ENCODE assay signal across 8 cellular contexts in the genomic region with DNA sequence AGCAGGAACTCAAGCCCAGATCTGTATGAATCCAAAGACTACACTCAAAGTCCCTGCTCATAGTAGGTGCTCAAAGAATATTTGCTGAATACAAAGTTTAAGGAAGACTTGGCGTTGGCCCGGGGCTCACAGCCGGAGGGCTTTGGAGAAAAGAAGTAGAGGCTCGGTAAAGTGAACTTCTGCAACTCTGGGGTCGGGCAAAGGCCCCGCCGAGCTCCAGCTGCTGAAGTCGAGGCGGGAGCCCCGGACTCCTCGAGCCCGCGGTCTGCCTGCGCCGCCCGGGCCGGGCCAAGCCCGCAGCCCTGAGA. TPM values are rescaled to one million over a fixed set of nuclear protein-coding genes. Genes with fewer than 3 reads are reported as not detected.
DNase-seq lines count a peak whose midpoint lies in the region; ATAC-seq and TF ChIP-seq lines count a peak whose summit lies in the region.

No MANE protein-coding gene starts in this region.

- H3K9me3 ChIP-seq in HCT116 (ENCODE audit: control insufficient read depth in 1 of 2, insufficient read depth in 1 of 2, low read depth in 1 of 2, low read length in 2 of 2): no peaks in the 10 kb centered on the region
- no peaks in the 10 kb centered on the region for H3K9me3 ChIP-seq in suprapubic skin

- TF ChIP-seq POLR2A in HCT116 (IDR thresholded peaks at IDR 0.05; ENCODE audit: borderline replicate concordance, extremely low read depth, insufficient read depth, insufficient read length) (no peak), suprapubic skin (IDR thresholded peaks at IDR 0.05) (no peak)

- 0% methylated on average over 7 of the region's 18 CpGs for WGBS in suprapubic skin

- H3K79me2 ChIP-seq in HCT116 (ENCODE audit: insufficient read depth, low read length): peaks cover 83% of the 10 kb centered on the region

- POLR2A ChIA-PET in BJ (lab: Charles Lee): no interaction called here
- POLR2A ChIA-PET in HCT116 (lab: Charles Lee): interaction anchor here (1.1 kb wide), 1 partner anchor 37 kb away, joined by 3 read pairs; no protein-coding TSS in a partner anchor

- peaks cover 84% of the 10 kb centered on the region for H3K36me3 Mint-ChIP-seq in activated T-helper 17 cell treated with anti-CD3 and anti-CD28 coated beads, Interleukin-2, amount 50 U/mL, for 72 hours (ENCODE audit: low read depth)
- H3K36me3 Mint-ChIP-seq in immature natural killer cell: peaks cover 0 to 25% (median 0%) of the 10 kb centered on the region in 3 donors

- TF ChIP-seq CTCF in BJ (IDR thresholded peaks at IDR 0.05; ENCODE audit: insufficient read depth, low read depth, low read length) (no peak), HCT116 (IDR thresholded peaks at IDR 0.05 in 2 of 3, conservative IDR thresholded peaks at IDR 0.05 in 1 of 3; ENCODE audit: borderline replicate concordance in 1 of 3, insufficient read depth in 1 of 3, low read depth in 2 of 3, low read length in 2 of 3) (no peak), suprapubic skin (IDR thresholded peaks at IDR 0.05) (no peak)

- H3K4me2 ChIP-seq in HCT116 (ENCODE audit: low read length): peak overlapping the region; percentile 90

- no peaks in the 10 kb centered on the region for H3K9me3 Mint-ChIP-seq in activated T-helper 17 cell treated with anti-CD3 and anti-CD28 coated beads, Interleukin-2, amount 50 U/mL, for 72 hours
- H3K9me3 Mint-ChIP-seq in immature natural killer cell: no peaks in the 10 kb centered on the region

- H3K27me3 Mint-ChIP-seq in activated T-helper 17 cell treated with anti-CD3 and anti-CD28 coated beads, Interleukin-2, amount 50 U/mL, for 72 hours: no peaks in the 10 kb centered on the region
- peaks cover 2 to 11% (median 5%) of the 10 kb centered on the region in 3 donors for H3K27me3 Mint-ChIP-seq in immature natural killer cell (ENCODE audit: low read depth in 3 of 3)

- H3K27me3 ChIP-seq in BJ (ENCODE audit: control insufficient read depth, insufficient read depth, low read length) (no peaks in the 10 kb centered on the region), HCT116 (ENCODE audit: insufficient read depth, low read length) (no peaks in the 10 kb centered on the region), suprapubic skin (no peaks in the 10 kb centered on the region)

- no peak overlapping the region for H2AFZ ChIP-seq in HCT116 (ENCODE audit: low read depth, low read length, poor library complexity, severe bottlenecking)

- intact Hi-C loops in HCT116 (cut with micrococcal nuclease): no loop called here

- BruUV-seq in HCT116 (replicated peaks; lab: Mats Ljungman, UMichigan): no TSS peak

- RAD21 ChIA-PET in HCT116 (lab: Charles Lee; ENCODE audit: low non-redundant PET in 1 of 2, low total read pairs in 2 of 2, uncharacterized antibody in 2 of 2, unreplicated experiment in 2 of 2): no interaction called here

- no peak for TF ChIP-seq EP300 in suprapubic skin (IDR thresholded peaks at IDR 0.05)

- DNase-seq in BJ (ENCODE audit: low read depth) (no peak), HCT116 (ENCODE audit: low read depth, low spot score) (no peak), immature natural killer cell (no peak), suprapubic skin (ENCODE audit: low spot score in 2 of 2) (no peak), DMS53 (lab: John Stamatoyannopoulos, UW) (no peak)

- peaks cover 19% of the 10 kb centered on the region for H3K36me3 ChIP-seq in BJ (ENCODE audit: control insufficient read depth, insufficient read depth, low read length)
- H3K36me3 ChIP-seq in HCT116 (ENCODE audit: control insufficient read depth in 1 of 2, insufficient read depth in 2 of 2, low read length in 2 of 2): peaks cover 28 to 48% of the 10 kb centered on the region in 2 experiments
- H3K36me3 ChIP-seq in suprapubic skin: peaks cover 42% of the 10 kb centered on the region

- no peaks in the 10 kb centered on the region for H3K9me2 ChIP-seq in HCT116 (ENCODE audit: insufficient read depth)

- peaks cover 15% of the 10 kb centered on the region; the same call in 1 of the 2 replicates for H4K20me1 ChIP-seq in HCT116 (ENCODE audit: insufficient read depth)

- no peak for TF ChIP-seq RAD21 in HCT116 (IDR thresholded peaks at IDR 0.05; ENCODE audit: low read depth)

- H3K4me1 ChIP-seq in HCT116 (ENCODE audit: control insufficient read depth in 1 of 2, insufficient read depth in 2 of 2, low read length in 2 of 2): peaks cover 18 to 47% of the 10 kb centered on the region in 2 experiments; a peak in 3 of 4 replicates
- H3K4me1 ChIP-seq in suprapubic skin: peaks cover 48% of the 10 kb centered on the region

- peak overlapping the region; percentile 86 for H3K9ac ChIP-seq in HCT116 (ENCODE audit: low read length)

- peak overlapping the region; percentile 86 for H3K27ac ChIP-seq in HCT116 (ENCODE audit: low read depth, low read length)
- peak overlapping the region; percentile 91 for H3K27ac ChIP-seq in suprapubic skin

- CTCF ChIA-PET in BJ (lab: Yijun Ruan, JAX) (interaction anchor here (1.1 kb wide), 1 partner anchor 22 kb away, joined by 3 read pairs; no protein-coding TSS in a partner anchor), HCT116 (lab: Charles Lee) (no interaction called here)

- H3K27ac Mint-ChIP-seq in activated T-helper 17 cell treated with anti-CD3 and anti-CD28 coated beads, Interleukin-2, amount 50 U/mL, for 72 hours: peak overlapping the region; percentile 93
- peak overlapping the region; percentile 77 to 94 (median 90) for H3K27ac Mint-ChIP-seq in immature natural killer cell

- H3K4me3 ChIP-seq in BJ (ENCODE audit: low read depth, low read length) (peak overlapping the region; percentile 70), HCT116 (replicated peaks in 1 of 2; ENCODE audit: low read depth in 1 of 2, low read length in 2 of 2) (peak overlapping the region; percentile 63 to 83), suprapubic skin (peak overlapping the region; percentile 92)

- ATAC-seq in HCT116 (peak; percentile 24), GM19452 (IDR thresholded peaks at IDR 0.05; ENCODE audit: unreplicated experiment) (no peak), HG03139 (IDR thresholded peaks at IDR 0.05; ENCODE audit: unreplicated experiment) (no peak)
- ATAC-seq in activated T-helper 17 cell treated with anti-CD3 and anti-CD28 coated beads, Interleukin-2, amount 50 U/mL, for 72 hours (replicated peaks): peak; percentile 35

- peak overlapping the region; percentile 89 for H3K4me3 Mint-ChIP-seq in activated T-helper 17 cell treated with anti-CD3 and anti-CD28 coated beads, Interleukin-2, amount 50 U/mL, for 72 hours
- peak overlapping the region; percentile 90 to 92 (median 90) for H3K4me3 Mint-ChIP-seq in immature natural killer cell

- peaks cover 18% of the 10 kb centered on the region for H3K4me1 Mint-ChIP-seq in activated T-helper 17 cell treated with anti-CD3 and anti-CD28 coated beads, Interleukin-2, amount 50 U/mL, for 72 hours
- peaks cover 19 to 37% of the 10 kb centered on the region in 2 donors for H3K4me1 Mint-ChIP-seq in immature natural killer cell

TF ChIP-seq in HCT116, 20 proteins besides CTCF, POLR2A, EP300 and RAD21:
- TF ChIP-seq CEBPB (IDR thresholded peaks at IDR 0.05; ENCODE audit: low read depth): no peak

RNA-seq across cellular contexts. Expression of a gene that starts 0.3 kb away (rescaled TPM):
- polyA plus RNA-seq in BJ (2011; rRNA removed) (33.7 and 59.7 TPM in 2 replicates), immature natural killer cell (10 to 100 TPM in 2 of 3 donors, 1 to 10 TPM in 1; 9.7 to 26.4 (median 11.3) TPM)
- 120 and 162 TPM in 2 replicates for polyA minus RNA-seq in BJ (2011; rRNA and poly(A)+ RNA removed)
- total RNA-seq in HCT116 (2021; ENCODE audit: unreplicated experiment) (184 TPM), suprapubic skin (100 to 1,000 TPM in 2 of 4 donors, 10 to 100 TPM in 2; 62.0 to 310 (median 101) TPM)
- 94.9 and 100 TPM in 2 replicates for polyA plus RNA-seq in HCT116 (2012)
- 100 to 1,000 TPM in 1 of 2 donors, 10 to 100 TPM in 1; 94.4 to 177 TPM for total RNA-seq in activated T-helper 17 cell treated with anti-CD3 and anti-CD28 coated beads, Interleukin-2, amount 50 U/mL, for 72 hours

RNA-seq across cellular contexts. Expression of a gene that starts 6.7 kb away (rescaled TPM):
- polyA plus RNA-seq in BJ (2011; rRNA removed) (5,978 and 8,955 TPM in 2 replicates), immature natural killer cell (1,000 to 10,000 TPM in 1 of 3 donors, 100 to 1,000 TPM in 2; 528 to 1,271 (median 768) TPM)
- 1,697 and 3,340 TPM in 2 replicates for polyA minus RNA-seq in BJ (2011; rRNA and poly(A)+ RNA removed)
- total RNA-seq in HCT116 (2021; ENCODE audit: unreplicated experiment) (4,123 TPM), suprapubic skin (1,000 to 10,000 TPM; 1,993 to 4,861 (median 3,987) TPM)
- polyA plus RNA-seq in HCT116 (2012): 6,734 and 7,674 TPM in 2 replicates
- 1,000 to 10,000 TPM; 3,687 to 4,380 TPM for total RNA-seq in activated T-helper 17 cell treated with anti-CD3 and anti-CD28 coated beads, Interleukin-2, amount 50 U/mL, for 72 hours

Comparison
In these comparisons a context has a peak if more than half of its experiments do, and no peak if none do; other contexts are left out.
1. ATAC-seq: peak in HCT116 (single experiment) and activated T-helper 17 cell treated with anti-CD3 and anti-CD28 coated beads, Interleukin-2, amount 50 U/mL, for 72 hours (single experiment); none in GM19452 (single experiment) and HG03139 (single experiment).
2. Peak in every context shown above with its lines, with median percentiles within 50 percentile points of each other: H3K4me3 ChIP-seq.